Comparison of ENCODE assay signal across 8 cellular contexts in the genomic region with DNA sequence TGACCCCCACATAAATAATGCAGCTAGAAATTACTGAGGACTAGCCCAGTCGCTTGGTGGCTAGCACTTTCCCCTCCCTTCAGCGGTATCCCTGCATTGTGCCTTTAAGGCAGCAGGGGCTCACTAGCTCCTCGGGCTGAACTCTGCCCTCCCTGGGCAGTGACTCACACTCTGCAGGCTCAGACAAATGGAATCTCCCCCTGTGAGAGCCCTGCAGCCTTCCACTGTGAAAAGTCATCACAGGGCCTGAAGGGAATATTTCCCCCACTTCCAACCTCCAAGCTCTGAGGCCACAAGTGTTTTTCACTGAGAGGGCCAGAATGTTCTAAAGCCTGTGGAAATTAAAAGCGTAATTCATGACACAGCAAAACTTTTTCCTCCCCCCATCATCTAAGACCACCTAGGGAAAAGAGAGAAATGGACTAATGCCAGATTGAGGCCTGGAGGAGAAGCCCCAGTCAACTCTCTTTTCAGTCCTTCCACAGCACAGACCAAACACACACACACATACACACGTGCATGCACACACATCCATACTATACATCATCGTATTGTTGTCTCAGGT.
A peak's percentile ranks its signal among the peaks of the same experiment; 100 is the strongest.
DNase-seq lines count a peak whose midpoint lies in the region; ATAC-seq and TF ChIP-seq lines count a peak whose summit lies in the region.

No MANE protein-coding gene starts in this region.

- no peaks in the 10 kb centered on the region for H3K27me3 Mint-ChIP-seq in osteocyte (ENCODE audit: unreplicated experiment)

- H3K4me3 Mint-ChIP-seq in osteocyte (ENCODE audit: unreplicated experiment), result peak overlapping the region; percentile 40

- peak overlapping the region; percentile 10 for H3K4me3 ChIP-seq in fibroblast of villous mesenchyme (ENCODE audit: low read depth, low read length)

- DNase-seq in DMS 273 treated with DMSO at 0.1 percent for 48 hours (lab: John Stamatoyannopoulos, UW), result peak; percentile 32
- peak; percentile 98 for DNase-seq in RPMI7951 (ENCODE audit: low read depth)
- DNase-seq in fibroblast of villous mesenchyme (ENCODE audit: low read depth), result peak; percentile 96
- DNase-seq in osteocyte (ENCODE audit: extremely low spot score, unreplicated experiment), result peak; percentile 93
- DNase-seq in activated CD4-positive, alpha-beta T cell treated with anti-CD3 and anti-CD28 coated beads for 4 hours, result no peak
- DNase-seq in activated T-cell treated with anti-CD3 and anti-CD28 coated beads, Interleukin-2, amount 50 U/mL, for 48 hours, result no peak

- peaks cover 4% of the 10 kb centered on the region for H3K9me3 Mint-ChIP-seq in osteocyte (ENCODE audit: unreplicated experiment)

- ATAC-seq in GM18519 (IDR thresholded peaks at IDR 0.05; ENCODE audit: low FRiP score, unreplicated experiment) (no peak), HG03159 (IDR thresholded peaks at IDR 0.05; ENCODE audit: unreplicated experiment) (no peak)

- peak; percentile 37 for TF ChIP-seq CTCF in fibroblast of villous mesenchyme (IDR thresholded peaks at IDR 0.05; ENCODE audit: insufficient read depth, low read depth, low read length)
- TF ChIP-seq CTCF in osteocyte (IDR thresholded peaks at IDR 0.05), result peak; percentile 19

- peaks cover 92% of the 10 kb centered on the region for H3K4me1 Mint-ChIP-seq in osteocyte (ENCODE audit: unreplicated experiment)

- H3K36me3 Mint-ChIP-seq in osteocyte (ENCODE audit: unreplicated experiment), result no peaks in the 10 kb centered on the region

- H3K27ac Mint-ChIP-seq in osteocyte (ENCODE audit: unreplicated experiment), result peak overlapping the region; percentile 95

Comparison
In these comparisons a context has a peak if more than half of its experiments do, and no peak if none do; other contexts are left out.
1. DNase-seq: peak in DMS 273 treated with DMSO at 0.1 percent for 48 hours (single experiment), RPMI7951 (single experiment), fibroblast of villous mesenchyme (single experiment) and osteocyte (single experiment); none in activated CD4-positive, alpha-beta T cell treated with anti-CD3 and anti-CD28 coated beads for 4 hours (0 of 2) and activated T-cell treated with anti-CD3 and anti-CD28 coated beads, Interleukin-2, amount 50 U/mL, for 48 hours (0 of 2).